23 cellular contexts compared by ENCODE assay signal in the genomic region with DNA sequence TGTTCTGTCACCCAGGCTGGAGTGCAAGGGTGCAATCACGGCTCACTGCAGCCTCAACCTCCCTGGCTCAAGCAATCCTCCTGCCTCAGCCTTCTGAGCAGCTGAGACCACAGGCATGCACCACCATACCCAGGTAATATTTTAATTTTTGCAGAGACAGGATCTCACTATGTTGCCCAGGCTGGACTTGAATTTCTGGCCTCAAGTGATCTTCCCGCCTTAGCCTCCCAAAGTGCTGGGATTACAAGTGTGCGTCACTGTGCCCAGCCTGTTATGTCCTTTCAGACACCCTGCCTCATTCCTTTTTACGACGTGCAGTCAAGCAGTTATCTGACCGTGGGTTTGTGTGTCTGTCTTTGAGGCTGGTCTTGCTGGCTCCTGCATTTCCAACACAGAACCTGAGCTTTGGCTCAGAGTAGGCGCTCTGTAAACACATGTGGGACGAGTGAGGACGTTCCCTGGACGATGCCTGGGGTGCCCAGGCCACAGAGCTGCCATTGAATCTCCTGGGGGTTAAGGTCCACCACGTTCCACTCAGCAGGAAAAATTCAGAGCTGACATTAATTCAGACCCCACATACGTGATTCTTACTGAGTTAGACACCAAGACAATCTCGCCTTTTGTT. TPM values are rescaled to one million over a fixed set of nuclear protein-coding genes. Genes with fewer than 3 reads are reported as not detected.
DNase-seq lines count a peak whose midpoint lies in the region; ATAC-seq, FAIRE-seq and TF ChIP-seq lines count a peak whose summit lies in the region.
"Had no signal": no experiment of that assay in that cellular context is flagged by ENCODE, and none has a peak within 500 bp of the region (broad histone marks: within the 10 kb centered on the region; RNA-seq: fewer than 3 reads in every experiment).

No MANE protein-coding gene starts in this region.

- no peaks in the 10 kb centered on the region for H3F3A ChIP-seq in neural progenitor cell (ENCODE audit: low read depth)

- no peak overlapping the region for H2AFZ ChIP-seq in neural progenitor cell (replicated peaks)

- H3K4me1 ChIP-seq in neural progenitor cell, result peaks cover 14% of the 10 kb centered on the region
- H3K4me1 ChIP-seq: BE2C had no signal

- no peak overlapping the region for H3K4me2 ChIP-seq in neural progenitor cell

- H4K20me1 ChIP-seq in neural progenitor cell (ENCODE audit: low read depth), result no peaks in the 10 kb centered on the region

- CTCF ChIA-PET in WTC11 (lab: Charles Lee), result interaction anchor here (0.5 to 2.3 kb wide), 9 partner anchors 10 to 129 kb away, joined by 3 to 18 read pairs (median 6); a partner anchor contains a TSS

- H3K4me1 Mint-ChIP-seq in WTC11 (peaks cover 10% of the 10 kb centered on the region), neural progenitor cell (peaks cover 28% of the 10 kb centered on the region), endothelial cell (ENCODE audit: unreplicated experiment) (no peaks in the 10 kb centered on the region)

- no peak overlapping the region for H3K9ac ChIP-seq in neural progenitor cell

- FAIRE-seq in GM18507 (lab: Jason Lieb, UNC), result peak; percentile 15
- FAIRE-seq: GM12878, GM19239, RCC 7860 had no signal

- H3K27me3 Mint-ChIP-seq in WTC11 (ENCODE audit: low read depth), result no peaks in the 10 kb centered on the region
- peaks cover 5% of the 10 kb centered on the region for H3K27me3 Mint-ChIP-seq in neural progenitor cell (ENCODE audit: insufficient read depth, low read depth)
- H3K27me3 Mint-ChIP-seq in endothelial cell (ENCODE audit: unreplicated experiment), result peaks cover 2% of the 10 kb centered on the region

- H3K79me2 ChIP-seq in neural progenitor cell (ENCODE audit: low read depth), result no peaks in the 10 kb centered on the region

- H3K36me3 ChIP-seq in neural progenitor cell, result no peaks in the 10 kb centered on the region
- H3K36me3 ChIP-seq: BE2C had no signal

- TF ChIP-seq CTCF in WTC11 (IDR thresholded peaks at IDR 0.05) (no peak), dorsolateral prefrontal cortex (IDR thresholded peaks at IDR 0.05 in 54 of 56, conservative IDR thresholded peaks at IDR 0.05 in 2 of 56; ENCODE audit: low read depth in 1 of 56, partially characterized antibody in 56 of 56) (no peak), neural progenitor cell (IDR thresholded peaks at IDR 0.05) (no peak), endothelial cell (IDR thresholded peaks at IDR 0.05; ENCODE audit: unreplicated experiment) (no peak)

- POLR2A ChIA-PET in WTC11 (lab: Charles Lee), result interaction anchor here (0.6 to 1.3 kb wide), 3 partner anchors 22 to 77 kb away, joined by 3 to 4 read pairs (median 3); a partner anchor contains a TSS

- peaks cover 5% of the 10 kb centered on the region; the same call in 1 of the 2 replicates for H3K9me3 Mint-ChIP-seq in WTC11
- H3K9me3 Mint-ChIP-seq in neural progenitor cell, result peaks cover 7% of the 10 kb centered on the region
- H3K9me3 Mint-ChIP-seq in endothelial cell (ENCODE audit: unreplicated experiment), result no peaks in the 10 kb centered on the region

- H3K27ac ChIP-seq in dorsolateral prefrontal cortex, result peak overlapping the region in 30 of 59 donors; percentile 14 to 80 (median 56)
- no peak overlapping the region for H3K27ac ChIP-seq in neural progenitor cell

- H3K27ac Mint-ChIP-seq in WTC11 (no peak overlapping the region; the same call in 1 of the 2 replicates), neural progenitor cell (peak overlapping the region; percentile 35), endothelial cell (ENCODE audit: unreplicated experiment) (no peak overlapping the region)

- no peak for DNase-seq in GM18507 (ENCODE audit: extremely low spot score, insufficient read length, low read depth)
- DNase-seq in WTC11 (ENCODE audit: low spot score), result no peak
- DNase-seq in dorsolateral prefrontal cortex, result peak in 1 of 10 donors; percentile 6
- no peak for DNase-seq in neural progenitor cell (ENCODE audit: low spot score)
- DNase-seq in left colon, result no peak
- DNase-seq in endothelial cell (ENCODE audit: low spot score), result no peak
- DNase-seq in NCI-H1417 (lab: John Stamatoyannopoulos, UW), result no peak
- DNase-seq: BE2C, DMS79, KBM-7, MM.1S, NCI-H1048, NCI-H1436, NCI-H187 treated with DMSO at 0.1 percent for 48 hours, NCI-H2107, NCI-H446 treated with DMSO at 0.1 percent for 48 hours, NCI-H526 treated with DMSO at 0.1 percent for 48 hours, OCI-M1 had no signal

- H3K36me3 Mint-ChIP-seq in WTC11 (no peaks in the 10 kb centered on the region), neural progenitor cell (peaks cover 11% of the 10 kb centered on the region), endothelial cell (ENCODE audit: low read depth, unreplicated experiment) (no peaks in the 10 kb centered on the region)

- H3K4me3 ChIP-seq in dorsolateral prefrontal cortex, result no peak overlapping the region
- H3K4me3 ChIP-seq in neural progenitor cell, result no peak overlapping the region
- H3K4me3 ChIP-seq: GM12878 had no signal

- H3K9me3 ChIP-seq in neural progenitor cell (ENCODE audit: low read depth), result no peaks in the 10 kb centered on the region
- H3K9me3 ChIP-seq: BE2C had no signal

- intact Hi-C loops in dorsolateral prefrontal cortex (cut with DNase I), result no loop called here
- intact Hi-C loops in left colon (cut with DNase I, micrococcal nuclease), result no loop called here

- H3K4me3 Mint-ChIP-seq in WTC11 (no peak overlapping the region), neural progenitor cell (no peak overlapping the region), endothelial cell (ENCODE audit: unreplicated experiment) (no peak overlapping the region)

- ATAC-seq in WTC11 (no peak), left colon (no peak), GM18909 (IDR thresholded peaks at IDR 0.05; ENCODE audit: poor library complexity, unreplicated experiment) (no peak)
- ATAC-seq: GM12878 had no signal

- H3K27me3 ChIP-seq in dorsolateral prefrontal cortex (no peaks in the 10 kb centered on the region), neural progenitor cell (no peaks in the 10 kb centered on the region)
- H3K27me3 ChIP-seq: BE2C had no signal

TF ChIP-seq in WTC11, 78 proteins besides CTCF, POLR2A, EP300 and RAD21:
- TF ChIP-seq, protein P1, sequence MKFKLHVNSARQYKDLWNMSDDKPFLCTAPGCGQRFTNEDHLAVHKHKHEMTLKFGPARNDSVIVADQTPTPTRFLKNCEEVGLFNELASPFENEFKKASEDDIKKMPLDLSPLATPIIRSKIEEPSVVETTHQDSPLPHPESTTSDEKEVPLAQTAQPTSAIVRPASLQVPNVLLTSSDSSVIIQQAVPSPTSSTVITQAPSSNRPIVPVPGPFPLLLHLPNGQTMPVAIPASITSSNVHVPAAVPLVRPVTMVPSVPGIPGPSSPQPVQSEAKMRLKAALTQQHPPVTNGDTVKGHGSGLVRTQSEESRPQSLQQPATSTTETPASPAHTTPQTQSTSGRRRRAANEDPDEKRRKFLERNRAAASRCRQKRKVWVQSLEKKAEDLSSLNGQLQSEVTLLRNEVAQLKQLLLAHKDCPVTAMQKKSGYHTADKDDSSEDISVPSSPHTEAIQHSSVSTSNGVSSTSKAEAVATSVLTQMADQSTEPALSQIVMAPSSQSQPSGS (CRISPR knock-in tag; IDR thresholded peaks at IDR 0.05; ENCODE audit: borderline replicate concordance, low read depth), result no peak
- TF ChIP-seq, protein P2, sequence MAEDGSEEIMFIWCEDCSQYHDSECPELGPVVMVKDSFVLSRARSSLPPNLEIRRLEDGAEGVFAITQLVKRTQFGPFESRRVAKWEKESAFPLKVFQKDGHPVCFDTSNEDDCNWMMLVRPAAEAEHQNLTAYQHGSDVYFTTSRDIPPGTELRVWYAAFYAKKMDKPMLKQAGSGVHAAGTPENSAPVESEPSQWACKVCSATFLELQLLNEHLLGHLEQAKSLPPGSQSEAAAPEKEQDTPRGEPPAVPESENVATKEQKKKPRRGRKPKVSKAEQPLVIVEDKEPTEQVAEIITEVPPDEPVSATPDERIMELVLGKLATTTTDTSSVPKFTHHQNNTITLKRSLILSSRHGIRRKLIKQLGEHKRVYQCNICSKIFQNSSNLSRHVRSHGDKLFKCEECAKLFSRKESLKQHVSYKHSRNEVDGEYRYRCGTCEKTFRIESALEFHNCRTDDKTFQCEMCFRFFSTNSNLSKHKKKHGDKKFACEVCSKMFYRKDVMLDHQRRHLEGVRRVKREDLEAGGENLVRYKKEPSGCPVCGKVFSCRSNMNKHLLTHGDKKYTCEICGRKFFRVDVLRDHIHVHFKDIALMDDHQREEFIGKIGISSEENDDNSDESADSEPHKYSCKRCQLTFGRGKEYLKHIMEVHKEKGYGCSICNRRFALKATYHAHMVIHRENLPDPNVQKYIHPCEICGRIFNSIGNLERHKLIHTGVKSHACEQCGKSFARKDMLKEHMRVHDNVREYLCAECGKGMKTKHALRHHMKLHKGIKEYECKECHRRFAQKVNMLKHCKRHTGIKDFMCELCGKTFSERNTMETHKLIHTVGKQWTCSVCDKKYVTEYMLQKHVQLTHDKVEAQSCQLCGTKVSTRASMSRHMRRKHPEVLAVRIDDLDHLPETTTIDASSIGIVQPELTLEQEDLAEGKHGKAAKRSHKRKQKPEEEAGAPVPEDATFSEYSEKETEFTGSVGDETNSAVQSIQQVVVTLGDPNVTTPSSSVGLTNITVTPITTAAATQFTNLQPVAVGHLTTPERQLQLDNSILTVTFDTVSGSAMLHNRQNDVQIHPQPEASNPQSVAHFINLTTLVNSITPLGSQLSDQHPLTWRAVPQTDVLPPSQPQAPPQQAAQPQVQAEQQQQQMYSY (CRISPR knock-in tag; IDR thresholded peaks at IDR 0.05), result no peak
- peak; percentile 86 for TF ChIP-seq ZNF121 (CRISPR knock-in tag; IDR thresholded peaks at IDR 0.05)
- TF ChIP-seq IRF2 (CRISPR knock-in tag; IDR thresholded peaks at IDR 0.05; ENCODE audit: borderline replicate concordance, low read depth), result no peak

RNA-seq across cellular contexts. Expression of a gene that starts 21.6 kb away (rescaled TPM):
- total RNA-seq in WTC11 (2021) (6.0 to 8.6 TPM (median 6.1 TPM) in 3 replicates), dorsolateral prefrontal cortex (10 to 100 TPM; 10.3 to 60.6 (median 25.2) TPM), neural progenitor cell (ENCODE audit: low replicate concordance) (6.7 and 17.7 TPM in 2 replicates), left colon (1 to 10 TPM; 1.2 to 4.9 TPM), endothelial cell (ENCODE audit: unreplicated experiment) (25.5 TPM)
- total RNA-seq: A673 had no signal
